Comparison of ENCODE assay signal across 10 cellular contexts in the genomic region with DNA sequence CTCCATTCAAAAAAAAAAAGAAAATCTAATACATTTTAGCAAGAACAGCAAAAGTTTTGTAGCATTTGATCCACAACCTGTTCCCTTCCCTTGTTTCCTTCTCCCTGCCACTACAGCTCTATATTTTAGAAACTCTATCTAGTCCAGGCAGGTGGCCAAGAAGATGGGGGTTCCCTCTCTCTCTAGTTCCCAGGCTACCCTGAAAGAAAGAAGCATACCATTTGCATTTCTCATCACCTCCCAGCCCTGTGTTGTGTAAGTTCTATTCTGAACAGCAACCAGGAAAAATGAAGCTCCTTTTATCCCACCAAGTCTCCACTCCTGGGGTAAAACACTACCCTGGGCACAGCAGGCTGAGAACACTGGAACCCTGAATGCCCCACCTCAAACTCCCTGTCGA.
DNase-seq lines count a peak whose midpoint lies in the region; ATAC-seq and TF ChIP-seq lines count a peak whose summit lies in the region.
"Had no signal": no experiment of that assay in that cellular context is flagged by ENCODE, and none has a peak within 500 bp of the region (broad histone marks: within the 10 kb centered on the region; RNA-seq: fewer than 3 reads in every experiment).

No MANE protein-coding gene starts in this region.

- H3K27me3 Mint-ChIP-seq in activated naive CD8-positive, alpha-beta T cell: no peaks in the 10 kb centered on the region
- H3K27me3 Mint-ChIP-seq in activated naive CD8-positive, alpha-beta T cell treated with anti-CD3 and anti-CD28 coated beads for 36 hours: no peaks in the 10 kb centered on the region
- H3K27me3 Mint-ChIP-seq: brain had no signal

- 83 to 85% methylated on average over 1 of the region's 1 CpG for WGBS in thyroid gland, 2 donors

- H3K36me3 Mint-ChIP-seq in activated naive CD8-positive, alpha-beta T cell: peaks cover 7% of the 10 kb centered on the region
- peaks cover 10% of the 10 kb centered on the region for H3K36me3 Mint-ChIP-seq in activated naive CD8-positive, alpha-beta T cell treated with anti-CD3 and anti-CD28 coated beads for 36 hours

- H3K4me1 ChIP-seq in uterus: no peaks in the 10 kb centered on the region
- H3K4me1 ChIP-seq in thyroid gland: no peaks in the 10 kb centered on the region

- in situ Hi-C loops in brain microvascular endothelial cell (cut with HindIII; ENCODE audit: low pct_ligation_motif_present, low sequenced_read_pairs): no loop called here

- peak overlapping the region; percentile 87 for H3K27ac ChIP-seq in brain microvascular endothelial cell
- H3K27ac ChIP-seq in uterus: peak overlapping the region; percentile 31 to 62
- H3K27ac ChIP-seq in thyroid gland: no peak overlapping the region

- no peak for TF ChIP-seq CTCF in brain microvascular endothelial cell (IDR thresholded peaks at IDR 0.05; ENCODE audit: low read depth, low read length, missing control alignments)
- TF ChIP-seq CTCF in kidney epithelial cell (IDR thresholded peaks at IDR 0.05; ENCODE audit: insufficient read depth, low read length, poor library complexity, severe bottlenecking): no peak
- TF ChIP-seq CTCF in uterus (IDR thresholded peaks at IDR 0.05): no peak
- TF ChIP-seq CTCF in thyroid gland (IDR thresholded peaks at IDR 0.05): no peak

- ATAC-seq in HG02981 (IDR thresholded peaks at IDR 0.05; ENCODE audit: unreplicated experiment): no peak
- ATAC-seq in GM21390 (IDR thresholded peaks at IDR 0.05; ENCODE audit: unreplicated experiment): no peak

- H3K27me3 ChIP-seq in brain microvascular endothelial cell (replicated peaks): no peaks in the 10 kb centered on the region
- no peaks in the 10 kb centered on the region for H3K27me3 ChIP-seq in kidney epithelial cell (ENCODE audit: control insufficient read depth, insufficient read depth, low read length)
- H3K27me3 ChIP-seq in uterus: no peaks in the 10 kb centered on the region
- no peaks in the 10 kb centered on the region for H3K27me3 ChIP-seq in thyroid gland

- H3K36me3 ChIP-seq in brain microvascular endothelial cell (replicated peaks) (no peaks in the 10 kb centered on the region), kidney epithelial cell (ENCODE audit: control insufficient read depth, insufficient read depth, low read length) (no peaks in the 10 kb centered on the region), uterus (no peaks in the 10 kb centered on the region), thyroid gland (no peaks in the 10 kb centered on the region)

- no peak overlapping the region for H3K4me3 ChIP-seq in brain microvascular endothelial cell (ENCODE audit: low read depth, low read length)
- no peak overlapping the region for H3K4me3 ChIP-seq in kidney epithelial cell (ENCODE audit: low read depth, low read length)
- no peak overlapping the region for H3K4me3 ChIP-seq in uterus
- H3K4me3 ChIP-seq in thyroid gland (replicated peaks in 1 of 3): no peak overlapping the region

- H3K27ac Mint-ChIP-seq in activated naive CD8-positive, alpha-beta T cell: peak overlapping the region; percentile 16
- H3K27ac Mint-ChIP-seq in activated naive CD8-positive, alpha-beta T cell treated with anti-CD3 and anti-CD28 coated beads for 36 hours: no peak overlapping the region

- peaks cover 5% of the 10 kb centered on the region for H3K4me1 Mint-ChIP-seq in activated naive CD8-positive, alpha-beta T cell (ENCODE audit: low read depth)
- peaks cover 11% of the 10 kb centered on the region for H3K4me1 Mint-ChIP-seq in activated naive CD8-positive, alpha-beta T cell treated with anti-CD3 and anti-CD28 coated beads for 36 hours

- no peaks in the 10 kb centered on the region for H3K9me3 ChIP-seq in uterus
- H3K9me3 ChIP-seq in thyroid gland: no peaks in the 10 kb centered on the region

- TF ChIP-seq POLR2A in uterus (IDR thresholded peaks at IDR 0.05): no peak
- no peak for TF ChIP-seq POLR2A in thyroid gland (IDR thresholded peaks at IDR 0.05)

- no peak overlapping the region for H3K4me3 Mint-ChIP-seq in activated naive CD8-positive, alpha-beta T cell
- H3K4me3 Mint-ChIP-seq in activated naive CD8-positive, alpha-beta T cell treated with anti-CD3 and anti-CD28 coated beads for 36 hours: no peak overlapping the region
- H3K4me3 Mint-ChIP-seq: brain had no signal

- H3K9me3 Mint-ChIP-seq in activated naive CD8-positive, alpha-beta T cell (ENCODE audit: low read depth): no peaks in the 10 kb centered on the region
- H3K9me3 Mint-ChIP-seq in activated naive CD8-positive, alpha-beta T cell treated with anti-CD3 and anti-CD28 coated beads for 36 hours: no peaks in the 10 kb centered on the region

- intact Hi-C loops in uterus (cut with DNase I; ENCODE audit: low total_unique reads): no loop called here
- intact Hi-C loops in thyroid gland (cut with DNase I): no loop called here

- DNase-seq in activated naive CD8-positive, alpha-beta T cell treated with anti-CD3 and anti-CD28 coated beads for 36 hours: no peak
- DNase-seq in brain microvascular endothelial cell: peak; percentile 94
- peak; percentile 60 for DNase-seq in kidney epithelial cell (ENCODE audit: low read depth)
- DNase-seq in uterus: peak; percentile 50 to 69
- no peak for DNase-seq in thyroid gland
- DNase-seq: NCI-H524 had no signal

Comparison
In these comparisons a context has a peak if more than half of its experiments do, and no peak if none do; other contexts are left out.
1. DNase-seq: peak in brain microvascular endothelial cell (single experiment), kidney epithelial cell (single experiment) and uterus (2 of 2); none in activated naive CD8-positive, alpha-beta T cell treated with anti-CD3 and anti-CD28 coated beads for 36 hours (single experiment) and thyroid gland (0 of 2).
2. H3K27ac ChIP-seq: peak in brain microvascular endothelial cell (single experiment) and uterus (2 of 2); none in thyroid gland (0 of 3).